ENCODE assay signal across 7 cellular contexts in the genomic region with DNA sequence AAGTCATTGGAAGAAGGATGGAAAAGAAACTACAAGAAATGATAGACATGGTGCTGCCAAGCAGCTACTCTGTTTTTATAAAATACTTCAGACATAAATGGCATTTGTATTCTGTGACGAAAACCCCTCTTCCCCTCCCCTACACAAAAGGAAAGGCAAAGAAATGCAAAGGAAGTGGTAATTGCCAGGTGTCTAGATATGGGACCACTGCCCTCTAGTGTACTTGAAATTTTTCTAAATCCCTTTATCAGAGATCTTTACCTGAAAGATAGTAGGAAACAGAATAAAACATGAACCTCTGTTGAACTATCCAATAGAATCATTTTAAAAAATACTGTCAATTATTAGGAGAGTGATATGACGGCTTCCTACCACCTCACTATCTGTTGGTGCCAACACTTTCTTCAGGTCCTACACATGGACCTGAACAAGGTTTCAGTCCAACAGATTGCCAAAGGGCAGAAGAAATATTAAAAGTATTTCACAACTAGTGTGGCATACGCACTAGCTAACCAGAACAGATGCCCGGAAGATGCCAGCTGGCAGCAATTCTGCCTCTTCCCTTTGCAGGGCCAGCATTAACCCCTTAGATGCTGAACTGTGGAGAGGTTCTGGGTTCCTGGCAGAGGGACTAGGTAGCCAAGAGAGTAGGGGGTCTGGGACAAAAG.
DNase-seq lines count a peak whose midpoint lies in the region; ATAC-seq and TF ChIP-seq lines count a peak whose summit lies in the region.

No MANE protein-coding gene starts in this region.

- in situ Hi-C loops in G401 (cut with HindIII; ENCODE audit: low sequenced_read_pairs): no loop called here

- intact Hi-C loops in heart left ventricle (cut with DNase I) (loop anchor here in 9 of 10 donors (2.0 to 10.0 kb wide), 6 partner anchors 274 to 1156 kb away; no protein-coding TSS in a partner anchor), spleen (cut with DNase I; ENCODE audit: low total_unique reads) (loop anchor here (5.0 kb wide), 1 partner anchor 333 kb away; no protein-coding TSS in a partner anchor)

- 8 to 15% (median 14%) methylated on average over 4 of the region's 4 CpGs for WGBS in heart left ventricle, 4 donors
- WGBS in spleen, 5 donors: 4 to 11% (median 6%) methylated on average over 4 of the region's 4 CpGs

- peak; percentile 4 for DNase-seq in G401 (ENCODE audit: low spot score)
- peak; percentile 58 for DNase-seq in M059J (ENCODE audit: low read depth)
- no peak for DNase-seq in WERI-Rb-1
- peak in 4 of 5 donors; percentile 29 to 69 (median 54) for DNase-seq in heart left ventricle
- no peak for DNase-seq in spleen

- H3K9me3 ChIP-seq in WERI-Rb-1 (ENCODE audit: severe bottlenecking): no peaks in the 10 kb centered on the region
- peaks cover 0 to 5% (median 0%) of the 10 kb centered on the region in 12 donors for H3K9me3 ChIP-seq in heart left ventricle
- H3K9me3 ChIP-seq in spleen: no peaks in the 10 kb centered on the region

- H3K4me3 ChIP-seq in WERI-Rb-1 (ENCODE audit: low read depth, low read length) (peak overlapping the region; percentile 28), heart left ventricle (no peak overlapping the region), spleen (peak overlapping the region in 1 of 8 donors; percentile 14)

- H3K36me3 ChIP-seq in WERI-Rb-1: no peaks in the 10 kb centered on the region
- no peaks in the 10 kb centered on the region for H3K36me3 ChIP-seq in heart left ventricle
- H3K36me3 ChIP-seq in spleen: no peaks in the 10 kb centered on the region

- TF ChIP-seq POLR2A in heart left ventricle (IDR thresholded peaks at IDR 0.05) (no peak), spleen (IDR thresholded peaks at IDR 0.05) (no peak)

- peaks cover 0 to 14% (median 7%) of the 10 kb centered on the region in 12 donors for H3K4me1 ChIP-seq in heart left ventricle
- H3K4me1 ChIP-seq in spleen: peaks cover 7 to 18% (median 9%) of the 10 kb centered on the region in 6 donors

- ATAC-seq in GM21447 (IDR thresholded peaks at IDR 0.05; ENCODE audit: unreplicated experiment): peak; percentile 67
- peak; percentile 73 to 88 (median 82) for ATAC-seq in heart left ventricle
- no peak for ATAC-seq in HG03025 (IDR thresholded peaks at IDR 0.05; ENCODE audit: low FRiP score, unreplicated experiment)

- H3K27ac ChIP-seq in WERI-Rb-1: peak overlapping the region; percentile 77
- H3K27ac ChIP-seq in heart left ventricle: no peak overlapping the region
- peak overlapping the region in 2 of 8 donors; percentile 28 to 30 for H3K27ac ChIP-seq in spleen

- TF ChIP-seq CTCF in WERI-Rb-1 (IDR thresholded peaks at IDR 0.05; ENCODE audit: low read depth, low read length): peak; percentile 36; the same call in 1 of the 2 replicates
- peak in 11 of 12 donors; percentile 22 to 67 (median 59) for TF ChIP-seq CTCF in heart left ventricle (IDR thresholded peaks at IDR 0.05)
- TF ChIP-seq CTCF in spleen (IDR thresholded peaks at IDR 0.05 in 8 of 11, conservative IDR thresholded peaks at IDR 0.05 in 3 of 11): peak in 9 of 11 experiments; percentile 7 to 51 (median 39)

- H3K27me3 ChIP-seq in WERI-Rb-1 (ENCODE audit: insufficient read depth, low read depth, severe bottlenecking): no peaks in the 10 kb centered on the region
- no peaks in the 10 kb centered on the region for H3K27me3 ChIP-seq in heart left ventricle
- no peaks in the 10 kb centered on the region for H3K27me3 ChIP-seq in spleen (replicated peaks in 1 of 7)

Comparison
In these comparisons a context has a peak if more than half of its experiments do, and no peak if none do; other contexts are left out.
1. DNase-seq: peak in G401 (single experiment), M059J (single experiment) and heart left ventricle (4 of 5); none in WERI-Rb-1 (single experiment) and spleen (single experiment).
2. Peak in every context shown above with its lines, with median percentiles within 50 percentile points of each other: CTCF ChIP-seq.